ENCODE assay signal across 11 cellular contexts in the genomic region with DNA sequence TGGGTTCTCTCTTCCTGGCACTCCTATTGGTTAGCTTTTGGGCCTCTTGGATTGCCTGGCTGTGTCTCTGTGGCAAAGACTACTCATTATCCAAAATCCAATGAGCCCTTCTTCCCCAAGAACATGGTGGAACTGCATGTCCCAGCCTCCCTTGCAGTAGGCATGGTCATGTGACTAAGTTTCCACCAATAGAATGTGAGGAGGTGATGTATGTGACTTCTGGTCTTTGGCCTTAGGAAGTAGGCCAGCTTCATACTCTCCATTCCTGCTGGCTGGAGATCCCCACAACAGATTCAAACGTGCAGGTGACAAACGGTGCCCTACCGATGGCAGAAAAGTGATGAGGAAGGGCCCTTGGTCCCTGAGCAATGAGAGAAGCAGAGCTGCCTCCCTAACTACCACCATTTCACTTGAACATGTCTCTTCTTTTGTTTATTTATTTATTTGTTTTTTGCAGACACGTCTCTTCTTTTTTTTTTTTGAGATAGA. TPM values are rescaled to one million over a fixed set of nuclear protein-coding genes. Genes with fewer than 3 reads are reported as not detected.
A peak's percentile ranks its signal among the peaks of the same experiment; 100 is the strongest.
DNase-seq lines count a peak whose midpoint lies in the region; ATAC-seq and TF ChIP-seq lines count a peak whose summit lies in the region.
"Had no signal": no experiment of that assay in that cellular context is flagged by ENCODE, and none has a peak within 500 bp of the region (broad histone marks: within the 10 kb centered on the region; RNA-seq: fewer than 3 reads in every experiment).

No MANE protein-coding gene starts in this region.

- ATAC-seq in GM18861 (IDR thresholded peaks at IDR 0.05; ENCODE audit: unreplicated experiment) (peak; percentile 44), GM18870 (IDR thresholded peaks at IDR 0.05; ENCODE audit: unreplicated experiment) (no peak)

- no peak overlapping the region for H3K4me3 ChIP-seq in BLaER1
- no peak overlapping the region for H3K4me3 ChIP-seq in fibroblast of mammary gland (ENCODE audit: control insufficient read depth, low read depth, low read length)
- H3K4me3 ChIP-seq in testis: no peak overlapping the region

- H3K36me3 ChIP-seq in BLaER1: no peaks in the 10 kb centered on the region
- H3K36me3 ChIP-seq in testis (ENCODE audit: low read depth, missing control alignments): no peaks in the 10 kb centered on the region

- H3K9me3 ChIP-seq in BLaER1: no peaks in the 10 kb centered on the region
- no peaks in the 10 kb centered on the region for H3K9me3 ChIP-seq in testis

- intact Hi-C loops in testis (cut with DNase I; ENCODE audit: low total_unique reads): no loop called here

- H3K27me3 ChIP-seq in BLaER1 (no peaks in the 10 kb centered on the region), testis (no peaks in the 10 kb centered on the region)

- no peak for TF ChIP-seq POLR2A in testis (IDR thresholded peaks at IDR 0.05)

- H3K27ac ChIP-seq in BLaER1 (0 out of 2 replicates have a peak overlapping the region, but pooled peaks have one; percentile 8), testis (no peak overlapping the region)

- no peaks in the 10 kb centered on the region for H4K20me1 ChIP-seq in BLaER1

- no peak overlapping the region for H3K9ac ChIP-seq in BLaER1

- DNase-seq in NOMO-1 (lab: John Stamatoyannopoulos, UW; ENCODE audit: unreplicated experiment in 2 of 2) (peak; percentile 70 to 78), fibroblast of mammary gland (ENCODE audit: low read depth) (peak; percentile 43), HK-2 (ENCODE audit: unreplicated experiment) (no peak), testis (no peak), COR-L47 (lab: John Stamatoyannopoulos, UW) (no peak)
- DNase-seq: activated gamma-delta T cell treated with Interleukin-2 at 50 U/mL for 16 hours, islet precursor cell, NCI-H187 had no signal

- H3K4me2 ChIP-seq in BLaER1: peak overlapping the region; percentile 45

- no peak for TF ChIP-seq CTCF in fibroblast of mammary gland (conservative IDR thresholded peaks at IDR 0.05; ENCODE audit: control insufficient read depth, insufficient read depth, low read depth, low read length)
- no peak for TF ChIP-seq CTCF in testis (IDR thresholded peaks at IDR 0.05)

- H3K4me1 ChIP-seq in BLaER1 (peaks cover 67% of the 10 kb centered on the region), testis (peaks cover 5% of the 10 kb centered on the region)

- 76 to 78% methylated on average over 4 of the region's 4 CpGs for WGBS in testis, 2 donors

RNA-seq across cellular contexts. Expression of gene SPN, which starts 17.3 kb away (rescaled TPM):
- total RNA-seq in testis: under 1 TPM in 1 of 2 donors, not detected in 1; 0.74 TPM
- polyA plus RNA-seq in testis (ENCODE audit: insufficient read depth, low read depth, low replicate concordance): 3.2 TPM

RNA-seq across cellular contexts. Expression of gene QPRT, which starts 33.2 kb away (rescaled TPM):
- total RNA-seq in testis: 1 to 10 TPM; 4.3 to 7.6 TPM
- 13.6 TPM for polyA plus RNA-seq in testis (ENCODE audit: insufficient read depth, low read depth, low replicate concordance)

Comparison
In these comparisons a context has a peak if more than half of its experiments do, and no peak if none do; other contexts are left out.
1. DNase-seq: peak in NOMO-1 (2 of 2) and fibroblast of mammary gland (single experiment); none in HK-2 (single experiment), testis (single experiment) and COR-L47 (single experiment).